ENCODE assay signal across 34 cellular contexts in genomic region chr12:64828713-64829112, GRCh38. TPM values are rescaled to one million over a fixed set of nuclear protein-coding genes. Genes with fewer than 3 reads are reported as not detected.
A peak's percentile ranks its signal among the peaks of the same experiment; 100 is the strongest.
DNase-seq lines count a peak whose midpoint lies in the region; ATAC-seq, FAIRE-seq and TF ChIP-seq lines count a peak whose summit lies in the region.
"Had no signal": no experiment of that assay in that cellular context is flagged by ENCODE, and none has a peak within 500 bp of the region (broad histone marks: within the 10 kb centered on the region; RNA-seq: fewer than 3 reads in every experiment).

No MANE protein-coding gene starts in this region.

- H3K9me3 ChIP-seq in GM12878 (replicated peaks; ENCODE audit: control insufficient read depth, insufficient read depth, low read length) (peaks cover 5% of the 10 kb centered on the region), esophagus muscularis mucosa (peaks cover 0 to 9% (median 0%) of the 10 kb centered on the region in 4 donors), gastrocnemius medialis (no peaks in the 10 kb centered on the region)
- H3K9me3 ChIP-seq: A549, BE2C, Caco-2 had no signal

- POLR2A ChIA-PET in GM12878 (lab: Charles Lee): interaction anchor here (1.6 kb wide), 1 partner anchor 30 kb away, joined by 3 read pairs; no protein-coding TSS in a partner anchor

- ATAC-seq in GM12878 (no peak), gastrocnemius medialis (no peak)
- ATAC-seq: A549; CD8-positive, alpha-beta T cell had no signal

- intact Hi-C loops in GM12878 (cut with micrococcal nuclease; ENCODE audit: unreplicated experiment) (loop anchor here (5.0 kb wide), 1 partner anchor 34 kb away; no protein-coding TSS in a partner anchor), esophagus muscularis mucosa (cut with DNase I) (no loop called here), head of caudate nucleus (cut with DNase I) (no loop called here), gastrocnemius medialis (cut with DNase I; ENCODE audit: low total_unique reads) (no loop called here)

- TF ChIP-seq POLR2A in GM12878 (IDR thresholded peaks at IDR 0.05; ENCODE audit: low read depth, low read length) (no peak), esophagus muscularis mucosa (IDR thresholded peaks at IDR 0.05; ENCODE audit: low read depth) (no peak), gastrocnemius medialis (IDR thresholded peaks at IDR 0.05) (no peak)

- no peaks in the 10 kb centered on the region for H4K20me1 ChIP-seq in GM12878 (ENCODE audit: control insufficient read depth, insufficient read depth)
- H4K20me1 ChIP-seq: BLaER1; BLaER1 treated with 17β-estradiol and CSF1 and Interleukin-3, amounts not matched to agents 10 nM and 100 nM had no signal

- H2AFZ ChIP-seq in GM12878 (ENCODE audit: control insufficient read depth, low read depth, low read length): no peak overlapping the region

- WGBS in GM12878 (ENCODE audit: insufficient coverage, insufficient replicate concordance, low lambda C conversion rate, missing lambda C conversion rate): 30% methylated on average over 5 of the region's 6 CpGs
- 82% methylated on average over 6 of the region's 6 CpGs for WGBS in esophagus muscularis mucosa

- peak overlapping the region; percentile 94; the same call in 1 of the 2 replicates for H3K4me3 ChIP-seq in GM12878
- no peak overlapping the region for H3K4me3 ChIP-seq in esophagus muscularis mucosa
- H3K4me3 ChIP-seq in gastrocnemius medialis: no peak overlapping the region
- H3K4me3 ChIP-seq: A549; BLaER1; BLaER1 treated with 17β-estradiol and CSF1 and Interleukin-3, amounts not matched to agents 10 nM and 100 nM had no signal

- H3K4me1 ChIP-seq in GM12878 (ENCODE audit: control insufficient read depth, insufficient read depth, low read length) (no peaks in the 10 kb centered on the region; the same call in 1 of the 2 replicates), esophagus muscularis mucosa (peaks cover 20 to 28% (median 27%) of the 10 kb centered on the region in 4 donors), gastrocnemius medialis (peaks cover 5 to 21% of the 10 kb centered on the region in 2 donors)
- H3K4me1 ChIP-seq: A549; BE2C; BLaER1; BLaER1 treated with 17β-estradiol and CSF1 and Interleukin-3, amounts not matched to agents 10 nM and 100 nM; Caco-2 had no signal

- TF ChIP-seq CTCF in GM12878 (IDR thresholded peaks at IDR 0.05 in 2 of 3, conservative IDR thresholded peaks at IDR 0.05 in 1 of 3; ENCODE audit: control insufficient read depth in 2 of 3, extremely low read depth in 1 of 3, insufficient read depth in 1 of 3, low read depth in 3 of 3, low read length in 3 of 3): no peak
- no peak for TF ChIP-seq CTCF in esophagus muscularis mucosa (IDR thresholded peaks at IDR 0.05)
- TF ChIP-seq CTCF in gastrocnemius medialis (IDR thresholded peaks at IDR 0.05 in 4 of 5, conservative IDR thresholded peaks at IDR 0.05 in 1 of 5): no peak

- no peak for FAIRE-seq in GM12878 (lab: Jason Lieb, UNC)
- FAIRE-seq: A204.1, A549, D721Med had no signal

- H3K36me3 ChIP-seq in GM12878 (ENCODE audit: control insufficient read depth in 2 of 2, insufficient read depth in 2 of 2, low read length in 1 of 2): peaks cover 0 to 15% of the 10 kb centered on the region in 2 experiments; a peak in 1 of 4 replicates
- H3K36me3 ChIP-seq in esophagus muscularis mucosa: no peaks in the 10 kb centered on the region
- H3K36me3 ChIP-seq in gastrocnemius medialis: no peaks in the 10 kb centered on the region
- H3K36me3 ChIP-seq: BE2C, BLaER1 had no signal

- in situ Hi-C loops in GM12878 (cut with MboI): no loop called here
- in situ Hi-C loops in gastrocnemius medialis (cut with MboI; ENCODE audit: low sequenced_read_pairs in 4 of 4): no loop called here

- SMC1A ChIA-PET in GM12878 (lab: Charles Lee; ENCODE audit: uncharacterized antibody, unreplicated experiment): no interaction called here

- CTCF ChIA-PET in GM12878 (lab: Yijun Ruan, JAX): interaction anchor here (0.9 to 1.1 kb wide), 2 partner anchors 27 to 32 kb away, joined by 3 to 4 read pairs; no protein-coding TSS in a partner anchor

- H3K27ac ChIP-seq in GM12878 (ENCODE audit: control insufficient read depth, insufficient read depth): no peak overlapping the region
- H3K27ac ChIP-seq in esophagus muscularis mucosa (replicated peaks in 1 of 4): no peak overlapping the region
- no peak overlapping the region for H3K27ac ChIP-seq in gastrocnemius medialis
- H3K27ac ChIP-seq: 22Rv1; A549; BLaER1; BLaER1 treated with 17β-estradiol and CSF1 and Interleukin-3, amounts not matched to agents 10 nM and 100 nM; C4-2B had no signal

- TF ChIP-seq RAD21 in GM12878 (IDR thresholded peaks at IDR 0.05; ENCODE audit: insufficient read depth, low read depth, low read length): no peak

- TF ChIP-seq EP300 in GM12878 (IDR thresholded peaks at IDR 0.05; ENCODE audit: borderline replicate concordance in 1 of 2, control insufficient read depth in 1 of 2, low read depth in 2 of 2, low read length in 2 of 2) (no peak), esophagus muscularis mucosa (IDR thresholded peaks at IDR 0.05) (no peak)

- H3K79me2 ChIP-seq in GM12878 (ENCODE audit: control insufficient read depth, insufficient read depth, low read length): peaks cover 38% of the 10 kb centered on the region

- H3K9ac ChIP-seq in GM12878 (ENCODE audit: control insufficient read depth, insufficient read depth, low read length): no peak overlapping the region
- H3K9ac ChIP-seq: BLaER1; BLaER1 treated with 17β-estradiol and CSF1 and Interleukin-3, amounts not matched to agents 10 nM and 100 nM had no signal

- DNase-seq in GM12878 (ENCODE audit: low read depth, low spot score) (no peak), esophagus muscularis mucosa (ENCODE audit: extremely low spot score) (peak; percentile 24), head of caudate nucleus (peak in 35 of 42 donors; percentile 5 to 83 (median 42)), putamen (ENCODE audit: low spot score) (peak; percentile 68), EL (no peak), gastrocnemius medialis (no peak), NOMO-1 (lab: John Stamatoyannopoulos, UW; ENCODE audit: unreplicated experiment in 2 of 2) (no peak)
- no peak for DNase-seq in NK-92 treated with Interleukin-12 subunit alpha and Interleukin-12 subunit beta, amount 100 ng/mL, for 24 hours (lab: John Stamatoyannopoulos, UW)
- DNase-seq: 8988T; ACHN; AML-193; BE2C; C1 segment of cervical spinal cord; Caco-2; Calu3; CD4-positive, alpha-beta memory T cell; CD4-positive, alpha-beta T cell; CD4-positive, CD25-positive, alpha-beta regulatory T cell; CD8-positive, alpha-beta memory T cell; CD8-positive, alpha-beta T cell; COR-L47; DMS 273 treated with DMSO at 0.1 percent for 48 hours; DMS153; DMS53; DMS79; DMS79 treated with DMSO at 0.1 percent for 48 hours; DND-41 had no signal

- BruUV-seq in GM12878 (replicated peaks; lab: Mats Ljungman, UMichigan): no TSS peak

- H3K27me3 ChIP-seq in GM12878 (replicated peaks in 1 of 2; ENCODE audit: control insufficient read depth in 2 of 2, insufficient read depth in 2 of 2, low read length in 1 of 2): peaks cover 0 to 2% of the 10 kb centered on the region in 2 experiments; a peak in 2 of 4 replicates
- peaks cover 0 to 55% (median 35%) of the 10 kb centered on the region in 4 donors for H3K27me3 ChIP-seq in esophagus muscularis mucosa
- peaks cover 40 to 59% (median 44%) of the 10 kb centered on the region in 3 donors for H3K27me3 ChIP-seq in gastrocnemius medialis
- H3K27me3 ChIP-seq: BLaER1; BLaER1 treated with 17β-estradiol and CSF1 and Interleukin-3, amounts not matched to agents 10 nM and 100 nM had no signal

- H3K4me2 ChIP-seq in GM12878 (ENCODE audit: control insufficient read depth, insufficient read depth): no peak overlapping the region
- H3K4me2 ChIP-seq: A549; BLaER1; BLaER1 treated with 17β-estradiol and CSF1 and Interleukin-3, amounts not matched to agents 10 nM and 100 nM had no signal

- RAD21 ChIA-PET in GM12878 (lab: Charles Lee; ENCODE audit: unreplicated experiment): interaction anchor here (0.5 kb wide), 1 partner anchor 159 kb away, joined by 4 read pairs; no protein-coding TSS in a partner anchor

TF ChIP-seq in GM12878, 131 proteins besides CTCF, POLR2A, EP300 and RAD21 (continues in another document):
- TF ChIP-seq NR2F1 (conservative IDR thresholded peaks at IDR 0.05): no peak
- no peak for TF ChIP-seq ELK1 (IDR thresholded peaks at IDR 0.05; ENCODE audit: low read depth, low read length)

RNA-seq across cellular contexts. Expression of gene TBC1D30, which starts 4.3 kb away (rescaled TPM):
- 78.4 and 88.8 TPM in 2 replicates for total RNA-seq in GM12878 (2013; cell fraction: nucleolus; rRNA removed)
- 15.9 and 17.1 TPM in 2 replicates for total RNA-seq in GM12878 (2014; rRNA removed)
- 9.1 and 10.2 TPM in 2 replicates for total RNA-seq in GM12878 (2014; rRNA removed; fragmentation: Illumina TruSeq; extraction: Trizol)
- total RNA-seq in GM12878 (2021): 15.8 and 16.1 TPM in 2 replicates
- polyA plus RNA-seq in GM12878 (2011; ENCODE audit: low read depth): 5.5 TPM
- 3.3 and 3.9 TPM in 2 replicates for polyA plus RNA-seq in GM12878 (2011; rRNA removed)
- polyA plus RNA-seq in GM12878 (2011; cell fraction: cytosol; rRNA removed): 2.1 TPM in 2 replicates
- polyA plus RNA-seq in GM12878 (2011; cell fraction: nucleus; rRNA removed): 3.2 and 3.7 TPM in 2 replicates
- polyA plus RNA-seq in GM12878 (2012): 9.5 and 16.9 TPM in 2 replicates
- 11.9 and 13.0 TPM in 2 replicates for polyA plus RNA-seq in GM12878 (2014; fragmentation: Illumina TruSeq; extraction: Trizol)
- polyA plus RNA-seq in GM12878 (2014; fragmentation: Nextera tagmentation; extraction: Ambion mirVana): 1 to 10 TPM; 1.2 to 1.6 TPM
- 10.2 and 12.3 TPM in 2 replicates for polyA plus RNA-seq in GM12878 (2014; rRNA removed)
- 10 to 100 TPM; 21.0 to 23.3 TPM for polyA plus RNA-seq in GM12878 (2016; fragmentation: Nextera tagmentation; extraction: Ambion mirVana)
- 3.6 and 4.9 TPM in 2 replicates for polyA minus RNA-seq in GM12878 (2011; rRNA and poly(A)+ RNA removed)
- 1.1 and 2.4 TPM in 2 replicates for polyA minus RNA-seq in GM12878 (2011; cell fraction: cytosol; rRNA and poly(A)+ RNA removed)
- polyA minus RNA-seq in GM12878 (2011; cell fraction: nucleus; rRNA and poly(A)+ RNA removed): 2.4 and 6.5 TPM in 2 replicates
- 1 to 10 TPM; 1.9 to 4.0 (median 2.7) TPM for total RNA-seq in esophagus muscularis mucosa
- 1 to 10 TPM in 1 of 4 donors, under 1 TPM in 3; 0.07 to 3.8 (median 0.87) TPM for total RNA-seq in gastrocnemius medialis
- polyA plus RNA-seq: CD4-positive, alpha-beta memory T cell; CD8-positive, alpha-beta memory T cell had no signal

Comparison
In these comparisons a context has a peak if more than half of its experiments do, and no peak if none do; other contexts are left out.
1. DNase-seq: peak in esophagus muscularis mucosa (single experiment), head of caudate nucleus (35 of 42) and putamen (single experiment); none in GM12878 (single experiment), EL (single experiment), gastrocnemius medialis (0 of 2), NK-92 treated with Interleukin-12 subunit alpha and Interleukin-12 subunit beta, amount 100 ng/mL, for 24 hours (single experiment) and NOMO-1 (0 of 2).